In the genomic region with DNA sequence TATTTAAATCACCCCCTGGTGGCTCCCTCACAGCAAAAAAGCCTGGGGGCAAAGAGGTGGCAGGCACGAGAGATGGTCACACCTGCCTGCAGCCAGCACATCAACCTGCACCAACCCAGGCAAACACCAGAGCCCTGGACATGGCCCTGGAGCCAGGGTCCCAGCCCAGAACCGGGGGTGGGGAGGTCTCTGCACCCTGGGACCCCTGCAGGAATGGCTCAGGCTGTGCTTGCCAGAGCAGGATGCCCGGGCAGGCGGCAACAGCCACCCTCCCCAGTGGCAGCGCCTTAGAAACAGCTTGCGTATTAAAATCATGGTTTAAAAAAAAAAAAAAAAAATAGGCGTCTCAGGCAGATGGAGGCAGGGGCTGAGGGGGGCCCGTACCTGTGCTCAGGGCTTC, we compare ENCODE assay signal across 1 cellular context.
TF ChIP-seq lines count a peak whose summit lies in the region.

No MANE protein-coding gene starts in this region.

TF ChIP-seq in SK-N-SH, 30 proteins besides CTCF, POLR2A, EP300 and RAD21:
- TF ChIP-seq GATA2 (CRISPR knock-in tag; IDR thresholded peaks at IDR 0.05) (no peak), YY1 (IDR thresholded peaks at IDR 0.05; ENCODE audit: low read depth) (no peak), JUND (IDR thresholded peaks at IDR 0.05) (no peak)
- TF ChIP-seq, protein P1, sequence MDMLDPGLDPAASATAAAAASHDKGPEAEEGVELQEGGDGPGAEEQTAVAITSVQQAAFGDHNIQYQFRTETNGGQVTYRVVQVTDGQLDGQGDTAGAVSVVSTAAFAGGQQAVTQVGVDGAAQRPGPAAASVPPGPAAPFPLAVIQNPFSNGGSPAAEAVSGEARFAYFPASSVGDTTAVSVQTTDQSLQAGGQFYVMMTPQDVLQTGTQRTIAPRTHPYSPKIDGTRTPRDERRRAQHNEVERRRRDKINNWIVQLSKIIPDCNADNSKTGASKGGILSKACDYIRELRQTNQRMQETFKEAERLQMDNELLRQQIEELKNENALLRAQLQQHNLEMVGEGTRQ (IDR thresholded peaks at IDR 0.05; ENCODE audit: borderline replicate concordance, low read depth, low read length), result no peak
